23 cellular contexts compared by ENCODE assay signal in genomic region chr9:71058660-71059059, GRCh38.
"Had no signal": no experiment of that assay in that cellular context is flagged by ENCODE, and none has a peak within 500 bp of the region (broad histone marks: within the 10 kb centered on the region; RNA-seq: fewer than 3 reads in every experiment).

No MANE protein-coding gene starts in this region.

- DNase-seq: hypothalamus; immature natural killer cell; kidney; left ventricle myocardium inferior; mesendoderm; naive thymus-derived CD4-positive, alpha-beta T cell; ovary; right lobe of liver; stimulated activated CD4-positive, alpha-beta T cell treated with anti-CD3 and anti-CD28 coated beads, Interleukin-12 subunit alpha, Interleukin-12 subunit beta, amount 100 ng/mL, for 4 hours; stimulated activated CD4-positive, alpha-beta T cell treated with anti-CD3 and anti-CD28 coated beads, Interleukin-15, amount 100 ng/mL, for 24 hours; stimulated activated CD4-positive, alpha-beta T cell treated with anti-CD3 and anti-CD28 coated beads, Interleukin-2, amount 100 ng/mL, for 24 hours; stimulated activated CD4-positive, alpha-beta T cell treated with anti-CD3 and anti-CD28 coated beads, Interleukin-4, amount 100 ng/mL, for 1 hour; stimulated activated naive B cell treated with anti-CD40 and anti-IgM and Interleukin-4, amounts not matched to agents 10 μg/mL and 1 μg/mL and 100 μg/mL, for 72 hours; stimulated activated naive CD8-positive, alpha-beta T cell treated with anti-CD3 and anti-CD28 coated beads, Interleukin-15, Interleukin-2, amounts not matched to agents 100 U/mL and 50 U/mL, for 24 hours; stomach; testis; thyroid gland; transverse colon; upper lobe of left lung had no signal

- ATAC-seq: naive thymus-derived CD4-positive, alpha-beta T cell; natural killer cell treated with Interleukin-12 subunit alpha and Interleukin-12 subunit beta and Interleukin-15 and Interleukin-18, amount 100 ng/mL, for 72 hours; right lobe of liver; stimulated activated naive B cell treated with anti-CD40 and anti-IgM and Interleukin-4, amounts not matched to agents 10 μg/mL and 1 μg/mL and 100 μg/mL, for 72 hours; stimulated activated naive CD8-positive, alpha-beta T cell treated with anti-CD3 and anti-CD28 coated beads, Interleukin-15, Interleukin-2, amounts not matched to agents 100 U/mL and 50 U/mL, for 24 hours had no signal

- H3K4me3 ChIP-seq: left ventricle myocardium inferior, lung, ovary, right atrium auricular region, right lobe of liver, stomach, testis, thyroid gland, transverse colon, upper lobe of left lung, vagina had no signal
